26 cellular contexts compared by ENCODE assay signal in the genomic region with DNA sequence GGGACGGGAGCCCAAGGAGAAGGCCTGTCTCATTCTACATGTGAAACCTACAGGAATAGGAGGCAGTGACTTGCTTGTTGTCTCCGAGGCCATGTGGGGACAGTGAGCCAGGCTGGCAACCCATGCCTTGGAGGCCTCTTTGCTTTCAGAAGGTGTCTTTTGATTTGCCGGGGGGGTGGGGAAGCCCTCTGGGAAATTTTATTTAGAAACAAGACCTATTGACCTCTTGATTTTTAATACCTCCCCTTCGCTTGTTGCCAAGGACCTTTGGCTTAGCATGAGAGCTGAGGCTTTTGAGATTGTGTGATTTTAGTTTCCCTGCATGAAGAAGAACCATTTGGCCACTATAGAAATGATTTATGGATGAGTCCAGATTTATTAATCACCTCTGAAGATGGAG. TPM values are rescaled to one million over a fixed set of nuclear protein-coding genes. Genes with fewer than 3 reads are reported as not detected.
"Had no signal": no experiment of that assay in that cellular context is flagged by ENCODE, and none has a peak within 500 bp of the region (broad histone marks: within the 10 kb centered on the region; RNA-seq: fewer than 3 reads in every experiment).

No MANE protein-coding gene starts in this region.

- H3K27me3 ChIP-seq: cardiac muscle cell, MG63 had no signal

- DNase-seq: activated CD4-positive, alpha-beta memory T cell treated with anti-CD3 and anti-CD28 coated beads for 36 hours; activated CD4-positive, alpha-beta T cell treated with anti-CD3 and anti-CD28 coated beads, Interleukin-2, amount 10 ng/mL, durations not matched to agents 7 days and 5 days; activated CD4-positive, CD25-positive, alpha-beta regulatory T cell; activated CD8-positive, alpha-beta memory T cell treated with anti-CD3 and anti-CD28 coated beads for 24 hours; activated gamma-delta T cell; activated naive CD4-positive, alpha-beta T cell treated with anti-CD3 and anti-CD28 coated beads for 36 hours; activated T-cell treated with anti-CD3 and anti-CD28 coated beads for 4 hours; activated T-cell treated with anti-CD3 and anti-CD28 coated beads, Interleukin-2, amount 50 U/mL, for 48 hours; amygdala; cerebellar nuclear complex; KG1; MG63; MV-4-11; NCI-H1092 treated with DMSO at 0.1 percent for 48 hours; NCI-H1436; NCI-H1694 treated with DMSO at 0.1 percent for 48 hours; NCI-H2081; NCI-H510A treated with DMSO at 0.1 percent for 48 hours; PC-9; SK-N-SH; T-helper 1 cell had no signal

- ATAC-seq: activated T-helper 17 cell treated with anti-CD3 and anti-CD28 coated beads, Interleukin-2, amount 50 U/mL, for 72 hours had no signal

- H3K27ac ChIP-seq: cardiac muscle cell, PC-9, VCaP had no signal

- H3K9me3 ChIP-seq: MG63, SK-N-SH had no signal

- H3K36me3 ChIP-seq: cardiac muscle cell, MG63 had no signal

- H3K4me3 ChIP-seq: cardiac muscle cell, MG63, PC-9 had no signal

RNA-seq across cellular contexts. Expression of gene RNU5D-1, which starts 52.3 kb away (rescaled TPM):
- total RNA-seq: activated CD4-positive, alpha-beta memory T cell treated with anti-CD3 and anti-CD28 coated beads for 36 hours; activated CD4-positive, alpha-beta T cell treated with anti-CD3 and anti-CD28 coated beads, Interleukin-2, amount 10 ng/mL, durations not matched to agents 7 days and 5 days; activated naive CD4-positive, alpha-beta T cell treated with anti-CD3 and anti-CD28 coated beads for 36 hours; activated T-helper 17 cell treated with anti-CD3 and anti-CD28 coated beads, Interleukin-2, amount 50 U/mL, for 72 hours; astrocyte; cardiac muscle cell; PC-9; T-helper 2 cell treated with Interferon-gamma antibody and Interleukin-4, amounts not matched to agents 100 ng/mL and 5 ng/mL, for 36 hours had no signal
